Comparison of ENCODE assay signal across 16 cellular contexts in genomic region chr11:70378506-70379134, GRCh38. TPM values are rescaled to one million over a fixed set of nuclear protein-coding genes. Genes with fewer than 3 reads are reported as not detected.
DNase-seq lines count a peak whose midpoint lies in the region; ATAC-seq and TF ChIP-seq lines count a peak whose summit lies in the region.
"Had no signal": no experiment of that assay in that cellular context is flagged by ENCODE, and none has a peak within 500 bp of the region (broad histone marks: within the 10 kb centered on the region; RNA-seq: fewer than 3 reads in every experiment).

No MANE protein-coding gene starts in this region.

- H3K27me3 Mint-ChIP-seq in Calu3 (ENCODE audit: unreplicated experiment): no peaks in the 10 kb centered on the region
- no peaks in the 10 kb centered on the region for H3K27me3 Mint-ChIP-seq in WTC11 (ENCODE audit: low read depth)
- H3K27me3 Mint-ChIP-seq in neural crest cell (ENCODE audit: low read depth): no peaks in the 10 kb centered on the region

- no peak overlapping the region for H4K8ac ChIP-seq in neuronal stem cell (ENCODE audit: low read depth, low read length)

- H3K27me3 ChIP-seq in neuronal stem cell (ENCODE audit: control insufficient read depth in 3 of 3, insufficient read depth in 3 of 3, low read depth in 1 of 3, low read length in 3 of 3): no peaks in the 10 kb centered on the region
- H3K27me3 ChIP-seq: BLaER1 treated with 17β-estradiol and CSF1 and Interleukin-3, amounts not matched to agents 10 nM and 100 nM; esophagus squamous epithelium; hepatocyte; stomach; uterus had no signal

- H3K14ac ChIP-seq in neuronal stem cell (ENCODE audit: low read length): no peak overlapping the region

- no peak overlapping the region for H3K18ac ChIP-seq in neuronal stem cell (ENCODE audit: low read length)

- H3K9me3 ChIP-seq in HEK293 (ENCODE audit: control insufficient read depth, insufficient read depth, low read depth, low read length) (no peaks in the 10 kb centered on the region), neuronal stem cell (replicated peaks in 1 of 2; ENCODE audit: control insufficient read depth in 2 of 2, insufficient read depth in 1 of 2, low read depth in 1 of 2, low read length in 2 of 2) (no peaks in the 10 kb centered on the region)
- H3K9me3 ChIP-seq: BLaER1 treated with 17β-estradiol and CSF1 and Interleukin-3, amounts not matched to agents 10 nM and 100 nM; esophagus squamous epithelium; stomach; uterus had no signal

- ATAC-seq in WTC11 (peak; percentile 53), GM19328 (IDR thresholded peaks at IDR 0.05; ENCODE audit: unreplicated experiment) (no peak)

- H3K4me1 Mint-ChIP-seq in Calu3 (ENCODE audit: low read depth, unreplicated experiment) (no peaks in the 10 kb centered on the region), WTC11 (peaks cover 21% of the 10 kb centered on the region), neural crest cell (no peaks in the 10 kb centered on the region)

- no peaks in the 10 kb centered on the region for H3K79me1 ChIP-seq in neuronal stem cell (ENCODE audit: low read depth, low read length)

- no peaks in the 10 kb centered on the region for H3K9me3 Mint-ChIP-seq in Calu3 (ENCODE audit: low read depth, unreplicated experiment)
- no peaks in the 10 kb centered on the region for H3K9me3 Mint-ChIP-seq in WTC11
- no peaks in the 10 kb centered on the region for H3K9me3 Mint-ChIP-seq in neural crest cell

- DNase-seq in Calu3 (no peak), WTC11 (ENCODE audit: low spot score) (no peak), neural crest cell (ENCODE audit: low read depth, low spot score) (no peak), neuronal stem cell (ENCODE audit: low spot score) (no peak), NOMO-1 treated with DMSO at 0.1 percent for 48 hours (lab: John Stamatoyannopoulos, UW; ENCODE audit: unreplicated experiment) (no peak), GM19238 (ENCODE audit: insufficient read length, low spot score) (no peak)
- DNase-seq: activated effector memory CD4-positive, alpha-beta T cell treated with Interleukin-2 at 50 U/mL for 16 hours; esophagus squamous epithelium; NCI-H1105 treated with DMSO at 0.1 percent for 48 hours; stomach; uterus had no signal

- WGBS in neuronal stem cell (ENCODE audit: extremely low coverage in 2 of 2, insufficient read length in 2 of 2, insufficient replicate concordance in 1 of 2), 2 donors: no CpG with 5 or more reads among the region's 9 CpGs

- H3K4me1 ChIP-seq in HEK293 (ENCODE audit: control insufficient read depth, insufficient read depth, low read length) (no peaks in the 10 kb centered on the region), neuronal stem cell (ENCODE audit: control insufficient read depth in 2 of 2, insufficient read depth in 1 of 2, low read depth in 1 of 2, low read length in 2 of 2) (peaks cover 0 to 4% of the 10 kb centered on the region in 2 donors)
- H3K4me1 ChIP-seq: parathyroid adenoma had no signal

- H3K4me2 ChIP-seq in neuronal stem cell (ENCODE audit: insufficient read depth, low read length, poor library complexity, severe bottlenecking): no peak overlapping the region
- H3K4me2 ChIP-seq: BLaER1 treated with 17β-estradiol and CSF1 and Interleukin-3, amounts not matched to agents 10 nM and 100 nM; hepatocyte had no signal

- H2BK120ac ChIP-seq in neuronal stem cell (ENCODE audit: low read depth, low read length): no peak overlapping the region

- peaks cover 32% of the 10 kb centered on the region for H3K36me3 Mint-ChIP-seq in Calu3 (ENCODE audit: insufficient read depth, unreplicated experiment)
- peaks cover 52% of the 10 kb centered on the region for H3K36me3 Mint-ChIP-seq in WTC11
- peaks cover 17% of the 10 kb centered on the region for H3K36me3 Mint-ChIP-seq in neural crest cell (ENCODE audit: low read depth)

- no peak overlapping the region for H2BK15ac ChIP-seq in neuronal stem cell (ENCODE audit: low read length)

- no peak overlapping the region for H3K27ac ChIP-seq in HEK293 (ENCODE audit: extremely low read depth, low read depth, low read length)
- no peak overlapping the region for H3K27ac ChIP-seq in neuronal stem cell (replicated peaks; ENCODE audit: low read length)
- H3K27ac ChIP-seq: BLaER1 treated with 17β-estradiol and CSF1 and Interleukin-3, amounts not matched to agents 10 nM and 100 nM; esophagus squamous epithelium; hepatocyte; parathyroid adenoma; stomach had no signal

- BruUV-seq in Calu3 (replicated peaks; lab: Mats Ljungman, UMichigan): no TSS peak

- no peak overlapping the region for H2BK12ac ChIP-seq in neuronal stem cell (ENCODE audit: low read length)

- H2BK5ac ChIP-seq in neuronal stem cell (ENCODE audit: low read length): no peak overlapping the region

- no peak overlapping the region for H2AK5ac ChIP-seq in neuronal stem cell (ENCODE audit: low read depth, low read length)

- H3K23ac ChIP-seq in neuronal stem cell (ENCODE audit: low read depth, low read length, poor library complexity): no peak overlapping the region

- no peak overlapping the region for H3K4ac ChIP-seq in neuronal stem cell (ENCODE audit: low read length)

- TF ChIP-seq CTCF in Calu3 (IDR thresholded peaks at IDR 0.05; ENCODE audit: unreplicated experiment) (peak; percentile 21), HEK293 (tag by site-specific recombination; IDR thresholded peaks at IDR 0.05) (peak; percentile 21; the same call in 1 of the 2 replicates), WTC11 (IDR thresholded peaks at IDR 0.05) (no peak), neural crest cell (conservative IDR thresholded peaks at IDR 0.05) (peak; percentile 10)

- CTCF ChIA-PET in Calu3 (lab: Charles Lee): interaction anchor here (1.3 kb wide), 1 partner anchor 10 kb away, joined by 4 read pairs; no protein-coding TSS in a partner anchor
- CTCF ChIA-PET in HEK293 (lab: Yijun Ruan, JAX): interaction anchor here (0.6 to 1.1 kb wide), 3 partner anchors 12 to 191 kb away, joined by 3 to 4 read pairs (median 3); no protein-coding TSS in a partner anchor
- CTCF ChIA-PET in WTC11 (lab: Charles Lee): interaction anchor here (0.6 to 2.2 kb wide), 4 partner anchors 11 to 23 kb away, joined by 3 to 7 read pairs (median 5); no protein-coding TSS in a partner anchor

- H3K27ac Mint-ChIP-seq in Calu3 (ENCODE audit: unreplicated experiment) (no peak overlapping the region), WTC11 (no peak overlapping the region; the same call in 1 of the 2 replicates), neural crest cell (ENCODE audit: unreplicated experiment) (no peak overlapping the region)

- no peak overlapping the region for H4K91ac ChIP-seq in neuronal stem cell (ENCODE audit: low read depth, low read length, poor library complexity)

- H3K36me3 ChIP-seq in HEK293 (ENCODE audit: control insufficient read depth in 2 of 2, insufficient read depth in 1 of 2, low read length in 2 of 2) (peaks cover 19 to 91% of the 10 kb centered on the region in 2 experiments; a peak in 2 of 3 replicates), neuronal stem cell (replicated peaks in 1 of 2; ENCODE audit: control insufficient read depth in 2 of 2, insufficient read depth in 2 of 2, low read length in 2 of 2) (peaks cover 20 to 93% of the 10 kb centered on the region in 2 donors)
- H3K36me3 ChIP-seq: uterus had no signal

- intact Hi-C loops in Calu3 (cut with micrococcal nuclease; ENCODE audit: unreplicated experiment): no loop called here

- no peak overlapping the region for H3K4me3 ChIP-seq in HEK293 (ENCODE audit: low read depth, low read length)
- H3K4me3 ChIP-seq in neuronal stem cell (ENCODE audit: low read length in 2 of 2): no peak overlapping the region
- H3K4me3 ChIP-seq: BLaER1 treated with 17β-estradiol and CSF1 and Interleukin-3, amounts not matched to agents 10 nM and 100 nM; esophagus squamous epithelium; hepatocyte; stomach; uterus had no signal

- H3K4me3 Mint-ChIP-seq in Calu3 (ENCODE audit: low read depth, unreplicated experiment): no peak overlapping the region
- no peak overlapping the region for H3K4me3 Mint-ChIP-seq in WTC11
- H3K4me3 Mint-ChIP-seq in neural crest cell: no peak overlapping the region

- H3K9ac ChIP-seq in neuronal stem cell (ENCODE audit: low read depth, low read length, poor library complexity): no peak overlapping the region
- H3K9ac ChIP-seq: BLaER1 treated with 17β-estradiol and CSF1 and Interleukin-3, amounts not matched to agents 10 nM and 100 nM; parathyroid adenoma had no signal

- POLR2A ChIA-PET in HEK293 (lab: Yijun Ruan, JAX) (interaction anchor here (0.8 kb wide), 1 partner anchor 20 kb away, joined by 3 read pairs; the partner anchor contains the start of gene CTTN), WTC11 (lab: Charles Lee) (interaction anchor here (0.6 kb wide), 1 partner anchor 853 kb away, joined by 4 read pairs; no protein-coding TSS in a partner anchor)

- no peak overlapping the region for H2AFZ ChIP-seq in neuronal stem cell (ENCODE audit: low read length)
- H2AFZ ChIP-seq: hepatocyte, parathyroid adenoma had no signal

TF ChIP-seq in HEK293, 187 proteins besides CTCF, POLR2A, EP300 and RAD21 (continues in another document):
- TF ChIP-seq ZNF692 (tag by site-specific recombination; IDR thresholded peaks at IDR 0.05) (no peak), YY1 (tag by site-specific recombination; IDR thresholded peaks at IDR 0.05) (no peak)

TF ChIP-seq in WTC11, 78 proteins besides CTCF, POLR2A, EP300 and RAD21:
- TF ChIP-seq JUN (CRISPR knock-in tag; IDR thresholded peaks at IDR 0.05): no peak
- peak; percentile 25; the same call in 1 of the 2 replicates for TF ChIP-seq USF2 (CRISPR knock-in tag; IDR thresholded peaks at IDR 0.05)

RNA-seq across cellular contexts. Expression of gene CTTN, which starts 19.7 kb away (rescaled TPM):
- total RNA-seq in Calu3 (2022): 448 and 498 TPM in 2 replicates
- total RNA-seq in WTC11 (2021): 216 to 281 TPM (median 222 TPM) in 3 replicates
- total RNA-seq in neural crest cell: 146 and 147 TPM in 2 replicates
- 79.2 TPM for polyA plus RNA-seq in neuronal stem cell (2013, experiment 1 of 2)
- polyA plus RNA-seq in neuronal stem cell (2013, experiment 2 of 2): 79.5 TPM
